ENCODE assay signal across 16 cellular contexts in genomic region chr19:33810821-33811220, GRCh38. TPM values are rescaled to one million over a fixed set of nuclear protein-coding genes. Genes with fewer than 3 reads are reported as not detected.
DNase-seq lines count a peak whose midpoint lies in the region; ATAC-seq and TF ChIP-seq lines count a peak whose summit lies in the region.
"Had no signal": no experiment of that assay in that cellular context is flagged by ENCODE, and none has a peak within 500 bp of the region (broad histone marks: within the 10 kb centered on the region; RNA-seq: fewer than 3 reads in every experiment).

No MANE protein-coding gene starts in this region.

- CTCF ChIA-PET in CD8-positive, alpha-beta memory T cell (lab: Charles Lee): interaction anchor here (1.5 kb wide), 1 partner anchor 32 kb away, joined by 4 read pairs; no protein-coding TSS in a partner anchor

- H3K4me3 ChIP-seq in neuronal stem cell (ENCODE audit: low read length in 2 of 2) (no peak overlapping the region), thyroid gland (replicated peaks in 1 of 3) (no peak overlapping the region)
- no peak overlapping the region for H3K4me3 ChIP-seq in CD8-positive, alpha-beta memory T cell (ENCODE audit: low read length)
- H3K4me3 ChIP-seq: BLaER1, GM12878, HAP-1 had no signal

- H3K36me3 ChIP-seq in neuronal stem cell (replicated peaks in 1 of 2; ENCODE audit: control insufficient read depth in 2 of 2, insufficient read depth in 2 of 2, low read length in 2 of 2) (peaks cover 32 to 91% of the 10 kb centered on the region in 2 donors), thyroid gland (peaks cover 28 to 40% of the 10 kb centered on the region in 2 donors)
- H3K36me3 ChIP-seq in CD8-positive, alpha-beta memory T cell (ENCODE audit: insufficient read depth, low read length): no peaks in the 10 kb centered on the region

- peaks cover 7% of the 10 kb centered on the region for H3K79me1 ChIP-seq in neuronal stem cell (ENCODE audit: low read depth, low read length)

- H4K91ac ChIP-seq in neuronal stem cell (ENCODE audit: low read depth, low read length, poor library complexity): no peak overlapping the region

- peaks cover 0 to 2% of the 10 kb centered on the region in 2 donors for H3K4me1 ChIP-seq in neuronal stem cell (ENCODE audit: control insufficient read depth in 2 of 2, insufficient read depth in 1 of 2, low read depth in 1 of 2, low read length in 2 of 2)
- H3K4me1 ChIP-seq in thyroid gland: no peaks in the 10 kb centered on the region
- H3K4me1 ChIP-seq in CD8-positive, alpha-beta memory T cell (ENCODE audit: insufficient read depth, low read length): no peaks in the 10 kb centered on the region
- H3K4me1 ChIP-seq: HAP-1 had no signal

- no peak overlapping the region for H3K4me3 Mint-ChIP-seq in stimulated activated effector memory CD8-positive, alpha-beta T cell treated with anti-CD3 and anti-CD28 coated beads, Interleukin-12 subunit alpha, Interleukin-12 subunit beta, amount 100 ng/mL, for 72 hours
- no peak overlapping the region for H3K4me3 Mint-ChIP-seq in CD8-positive, alpha-beta memory T cell
- H3K4me3 Mint-ChIP-seq: CD14-positive monocyte; CD4-positive, alpha-beta memory T cell had no signal

- no peak overlapping the region for H2BK15ac ChIP-seq in neuronal stem cell (ENCODE audit: low read length)

- WGBS in neuronal stem cell (ENCODE audit: extremely low coverage in 2 of 2, insufficient read length in 2 of 2, insufficient replicate concordance in 1 of 2), 2 donors: no CpG with 5 or more reads among the region's 11 CpGs
- 95 to 96% methylated on average over 8 to 11 of the region's 11 CpGs for WGBS in thyroid gland, 2 donors

- peaks cover 9% of the 10 kb centered on the region for H3K4me1 Mint-ChIP-seq in stimulated activated effector memory CD8-positive, alpha-beta T cell treated with anti-CD3 and anti-CD28 coated beads, Interleukin-12 subunit alpha, Interleukin-12 subunit beta, amount 100 ng/mL, for 72 hours
- peaks cover 4 to 7% (median 7%) of the 10 kb centered on the region in 3 donors for H3K4me1 Mint-ChIP-seq in CD8-positive, alpha-beta memory T cell

- no peak overlapping the region for H2AK5ac ChIP-seq in neuronal stem cell (ENCODE audit: low read depth, low read length)

- no peak overlapping the region for H2BK12ac ChIP-seq in neuronal stem cell (ENCODE audit: low read length)

- POLR2A ChIA-PET in CD8-positive, alpha-beta memory T cell (lab: Charles Lee): no interaction called here

- TF ChIP-seq CTCF in thyroid gland (IDR thresholded peaks at IDR 0.05): no peak

- TF ChIP-seq POLR2A in thyroid gland (IDR thresholded peaks at IDR 0.05): no peak

- no peak overlapping the region for H3K4ac ChIP-seq in neuronal stem cell (ENCODE audit: low read length)

- H3K36me3 Mint-ChIP-seq in stimulated activated effector memory CD8-positive, alpha-beta T cell treated with anti-CD3 and anti-CD28 coated beads, Interleukin-12 subunit alpha, Interleukin-12 subunit beta, amount 100 ng/mL, for 72 hours: no peaks in the 10 kb centered on the region
- no peaks in the 10 kb centered on the region for H3K36me3 Mint-ChIP-seq in CD8-positive, alpha-beta memory T cell

- H3K23ac ChIP-seq in neuronal stem cell (ENCODE audit: low read depth, low read length, poor library complexity): peak overlapping the region; percentile 95

- H3K9me3 Mint-ChIP-seq in stimulated activated effector memory CD8-positive, alpha-beta T cell treated with anti-CD3 and anti-CD28 coated beads, Interleukin-12 subunit alpha, Interleukin-12 subunit beta, amount 100 ng/mL, for 72 hours: no peaks in the 10 kb centered on the region
- no peaks in the 10 kb centered on the region for H3K9me3 Mint-ChIP-seq in CD8-positive, alpha-beta memory T cell
- H3K9me3 Mint-ChIP-seq: CD4-positive, alpha-beta memory T cell had no signal

- no peak overlapping the region for H3K4me2 ChIP-seq in neuronal stem cell (ENCODE audit: insufficient read depth, low read length, poor library complexity, severe bottlenecking)
- H3K4me2 ChIP-seq: BLaER1 had no signal

- peaks cover 1 to 5% of the 10 kb centered on the region in 2 donors for H3K27me3 Mint-ChIP-seq in CD8-positive, alpha-beta memory T cell
- H3K27me3 Mint-ChIP-seq: CD4-positive, alpha-beta memory T cell had no signal

- H3K18ac ChIP-seq in neuronal stem cell (ENCODE audit: low read length): no peak overlapping the region

- H2BK120ac ChIP-seq in neuronal stem cell (ENCODE audit: low read depth, low read length): no peak overlapping the region

- no peak overlapping the region for H4K8ac ChIP-seq in neuronal stem cell (ENCODE audit: low read depth, low read length)

- no peak overlapping the region for H2AFZ ChIP-seq in neuronal stem cell (ENCODE audit: low read length)

- DNase-seq in left cardiac atrium (peak; percentile 4), cardiac septum (ENCODE audit: low spot score) (no peak), neuronal stem cell (ENCODE audit: low spot score) (no peak), epidermal melanocyte (ENCODE audit: insufficient read length, low spot score) (no peak), thyroid gland (no peak)
- DNase-seq in stimulated activated effector memory CD8-positive, alpha-beta T cell treated with anti-CD3 and anti-CD28 coated beads, Interleukin-12 subunit alpha, Interleukin-12 subunit beta, amount 100 ng/mL, for 72 hours (ENCODE audit: low spot score in 2 of 2): no peak
- DNase-seq in CD8-positive, alpha-beta memory T cell: no peak
- DNase-seq: 8988T; Calu3; CD4-positive, alpha-beta memory T cell; DND-41; EL had no signal

- H2BK5ac ChIP-seq in neuronal stem cell (ENCODE audit: low read length): no peak overlapping the region

- no peaks in the 10 kb centered on the region for H3K27me3 ChIP-seq in neuronal stem cell (ENCODE audit: control insufficient read depth in 3 of 3, insufficient read depth in 3 of 3, low read depth in 1 of 3, low read length in 3 of 3)
- H3K27me3 ChIP-seq in thyroid gland: no peaks in the 10 kb centered on the region
- no peaks in the 10 kb centered on the region for H3K27me3 ChIP-seq in CD8-positive, alpha-beta memory T cell (ENCODE audit: insufficient read depth, low read length, poor library complexity, severe bottlenecking)
- H3K27me3 ChIP-seq: BLaER1 had no signal

- H3K9me3 ChIP-seq in neuronal stem cell (replicated peaks in 1 of 2; ENCODE audit: control insufficient read depth in 2 of 2, insufficient read depth in 1 of 2, low read depth in 1 of 2, low read length in 2 of 2) (peaks cover 0 to 1% of the 10 kb centered on the region in 2 donors), thyroid gland (no peaks in the 10 kb centered on the region)
- no peaks in the 10 kb centered on the region for H3K9me3 ChIP-seq in CD8-positive, alpha-beta memory T cell (ENCODE audit: low read length)
- H3K9me3 ChIP-seq: BLaER1, HAP-1 had no signal

- intact Hi-C loops in left cardiac atrium (cut with DNase I): no loop called here
- intact Hi-C loops in cardiac septum (cut with DNase I): no loop called here
- intact Hi-C loops in thyroid gland (cut with DNase I): no loop called here

- H3K27ac ChIP-seq in neuronal stem cell (replicated peaks; ENCODE audit: low read length) (no peak overlapping the region), thyroid gland (no peak overlapping the region)
- H3K27ac ChIP-seq in CD8-positive, alpha-beta memory T cell (ENCODE audit: low read depth, low read length): no peak overlapping the region
- H3K27ac ChIP-seq: BLaER1 had no signal

- no peak for ATAC-seq in left cardiac atrium
- no peak for ATAC-seq in stimulated activated effector memory CD8-positive, alpha-beta T cell treated with anti-CD3 and anti-CD28 coated beads, Interleukin-12 subunit alpha, Interleukin-12 subunit beta, amount 100 ng/mL, for 72 hours
- ATAC-seq: GM12878 had no signal

- H3K9ac ChIP-seq in neuronal stem cell (ENCODE audit: low read depth, low read length, poor library complexity): no peak overlapping the region
- H3K9ac ChIP-seq: BLaER1 had no signal

- H3K27ac Mint-ChIP-seq in stimulated activated effector memory CD8-positive, alpha-beta T cell treated with anti-CD3 and anti-CD28 coated beads, Interleukin-12 subunit alpha, Interleukin-12 subunit beta, amount 100 ng/mL, for 72 hours: peak overlapping the region; percentile 26
- no peak overlapping the region for H3K27ac Mint-ChIP-seq in CD8-positive, alpha-beta memory T cell
- H3K27ac Mint-ChIP-seq: CD4-positive, alpha-beta memory T cell had no signal

- H3K14ac ChIP-seq in neuronal stem cell (ENCODE audit: low read length): no peak overlapping the region

RNA-seq across cellular contexts. Expression of gene KCTD15, which starts 14.2 kb away (rescaled TPM):
- 10 to 100 TPM; 10.1 to 15.9 TPM for total RNA-seq in left cardiac atrium
- total RNA-seq in cardiac septum: 20.2 TPM
- polyA plus RNA-seq in neuronal stem cell (2013, experiment 1 of 2): 20.7 TPM
- polyA plus RNA-seq in neuronal stem cell (2013, experiment 2 of 2): 20.9 TPM
- 10 to 100 TPM; 28.4 to 97.1 (median 50.3) TPM for total RNA-seq in thyroid gland
- 1 to 10 TPM; 3.6 to 4.1 TPM for total RNA-seq in CD8-positive, alpha-beta memory T cell
- polyA plus RNA-seq in CD8-positive, alpha-beta memory T cell: 0.28 TPM
- total RNA-seq: GM12878 had no signal
- polyA plus RNA-seq: GM12878 had no signal
